Comparison of ENCODE assay signal across 33 cellular contexts in genomic region chr1:29186707-29187106, GRCh38. TPM values are rescaled to one million over a fixed set of nuclear protein-coding genes. Genes with fewer than 3 reads are reported as not detected.
DNase-seq lines count a peak whose midpoint lies in the region; ATAC-seq, FAIRE-seq and TF ChIP-seq lines count a peak whose summit lies in the region.
"Had no signal": no experiment of that assay in that cellular context is flagged by ENCODE, and none has a peak within 500 bp of the region (broad histone marks: within the 10 kb centered on the region; RNA-seq: fewer than 3 reads in every experiment).

No MANE protein-coding gene starts in this region.

- no peak for TF ChIP-seq POLR2A in HepG2 (IDR thresholded peaks at IDR 0.05; ENCODE audit: insufficient read depth in 1 of 2, low read depth in 2 of 2, low read length in 2 of 2)
- no peak for TF ChIP-seq POLR2A in ovary (IDR thresholded peaks at IDR 0.05)

- H3K9me3 Mint-ChIP-seq in H9 (peaks cover 0 to 5% of the 10 kb centered on the region in 2 experiments; a peak in 3 of 5 replicates), WTC11 (peaks cover 5% of the 10 kb centered on the region)
- H3K9me3 Mint-ChIP-seq: activated CD4-positive, alpha-beta memory T cell treated with anti-CD3 and anti-CD28 coated beads, Interleukin-2, amount 10 ng/mL, durations not matched to agents 7 days and 5 days had no signal

- H3K23me2 ChIP-seq in H9 (ENCODE audit: insufficient read length, low read depth, low read length, poor library complexity, severe bottlenecking) = no peaks in the 10 kb centered on the region

- FAIRE-seq in HepG2 (lab: Jason Lieb, UNC) = no peak
- FAIRE-seq: astrocyte, pancreas, RCC 7860, TTC549 had no signal

- ATAC-seq in WTC11 (peak; percentile 41), HepG2 (no peak)
- ATAC-seq: activated CD4-positive, CD25-positive, alpha-beta regulatory T cell treated with anti-CD3 and anti-CD28 coated beads, Interleukin-2, amount 50 U/mL, for 24 hours; foreskin keratinocyte; heart right ventricle; naive thymus-derived CD8-positive, alpha-beta T cell; pancreas had no signal

- no peak overlapping the region for H4K5ac ChIP-seq in H9 (ENCODE audit: insufficient read length, low read depth, low read length)

- no peak for TF ChIP-seq EP300 in HepG2 (IDR thresholded peaks at IDR 0.05; ENCODE audit: low read depth in 2 of 2, low read length in 2 of 2)
- TF ChIP-seq EP300 in HepG2 (CRISPR knock-in tag; IDR thresholded peaks at IDR 0.05; ENCODE audit: borderline replicate concordance) = no peak
- no peak for TF ChIP-seq EP300 in ovary (IDR thresholded peaks at IDR 0.05)

- H2BK5ac ChIP-seq in H9 (ENCODE audit: insufficient read length, low read length) = no peak overlapping the region

- H3K4me3 ChIP-seq in HepG2 (replicated peaks in 1 of 3; ENCODE audit: insufficient read depth in 1 of 3, low read depth in 2 of 3, low read length in 3 of 3) = no peak overlapping the region
- H3K4me3 ChIP-seq in smooth muscle cell = no peak overlapping the region
- H3K4me3 ChIP-seq in ovary = no peak overlapping the region
- H3K4me3 ChIP-seq: esophagus muscularis mucosa, heart right ventricle, left ventricle myocardium inferior, pancreas, spleen, transverse colon had no signal

- H3K4me1 ChIP-seq in H9 (ENCODE audit: insufficient read depth, low read length) = peaks cover 5% of the 10 kb centered on the region; the same call in 1 of the 2 replicates
- H3K4me1 ChIP-seq in HepG2 (ENCODE audit: insufficient read depth, low read length) = peaks cover 35% of the 10 kb centered on the region
- peaks cover 3% of the 10 kb centered on the region for H3K4me1 ChIP-seq in smooth muscle cell (ENCODE audit: low read depth)
- no peaks in the 10 kb centered on the region for H3K4me1 ChIP-seq in ovary (ENCODE audit: insufficient read depth)

- H3K18ac ChIP-seq in H9 (ENCODE audit: insufficient read length, low read depth, low read length) = no peak overlapping the region

- no peak overlapping the region for H3K14ac ChIP-seq in H9 (ENCODE audit: insufficient read depth, low read length)

- H2BK15ac ChIP-seq in H9 (ENCODE audit: low read depth, low read length) = no peak overlapping the region

- no peak overlapping the region for H2AK5ac ChIP-seq in H9 (ENCODE audit: insufficient read length, low read length)

- no CpG with 5 or more reads among the region's 1 CpG for WGBS in H9 (ENCODE audit: extremely low coverage, insufficient read length, low lambda C conversion rate)
- WGBS in HepG2 (ENCODE audit: low lambda C conversion rate) = 33% methylated on average over 1 of the region's 1 CpG
- 77% methylated on average over 1 of the region's 1 CpG for WGBS in smooth muscle cell (ENCODE audit: low lambda C conversion rate)
- WGBS in ovary, 3 donors = 75 to 96% (median 82%) methylated on average over 1 of the region's 1 CpG

- H3K36me3 Mint-ChIP-seq in H9 (ENCODE audit: insufficient read depth in 1 of 3, low read depth in 3 of 3) (peaks cover 6 to 7% (median 6%) of the 10 kb centered on the region in 3 experiments; a peak in 6 of 7 replicates), WTC11 (peaks cover 9% of the 10 kb centered on the region)

- H3K27me3 Mint-ChIP-seq in H9 (ENCODE audit: low read depth) (no peaks in the 10 kb centered on the region), WTC11 (ENCODE audit: low read depth) (no peaks in the 10 kb centered on the region)
- H3K27me3 Mint-ChIP-seq: activated CD4-positive, alpha-beta memory T cell treated with anti-CD3 and anti-CD28 coated beads, Interleukin-2, amount 10 ng/mL, durations not matched to agents 7 days and 5 days; naive thymus-derived CD8-positive, alpha-beta T cell had no signal

- intact Hi-C loops in HepG2 (cut with micrococcal nuclease; ENCODE audit: unreplicated experiment) = loop anchor here (10.0 kb wide), 1 partner anchor 542 kb away; the partner anchor contains the start of genes RNU11 and TAF12
- intact Hi-C loops in ovary (cut with DNase I) = no loop called here

- TF ChIP-seq RAD21 in HepG2 (CRISPR knock-in tag; IDR thresholded peaks at IDR 0.05) = no peak

- in situ Hi-C loops in HepG2 (cut with HindIII; ENCODE audit: extremely low pct_ligation_motif_present, low pct_unique_long_range_greater_than_20kb) = no loop called here

- H4K20me1 ChIP-seq in H9 (ENCODE audit: control insufficient read depth, insufficient read depth, insufficient read length) (no peaks in the 10 kb centered on the region), HepG2 (ENCODE audit: insufficient read depth, low read length) (no peaks in the 10 kb centered on the region), smooth muscle cell (ENCODE audit: low read depth) (no peaks in the 10 kb centered on the region)

- H3K4ac ChIP-seq in H9 (ENCODE audit: low read depth, low read length) = no peak overlapping the region

- H3K79me1 ChIP-seq in H9 (ENCODE audit: insufficient read depth, low read depth, low read length, poor library complexity, severe bottlenecking) = no peaks in the 10 kb centered on the region

- no peak overlapping the region for H4K91ac ChIP-seq in H9 (ENCODE audit: insufficient read length, low read depth, low read length)

- H3K23ac ChIP-seq in H9 (ENCODE audit: insufficient read length, low read depth, low read length) = no peak overlapping the region

- BruUV-seq in HepG2 (replicated peaks; lab: Mats Ljungman, UMichigan) = no TSS peak

- POLR2A ChIA-PET in WTC11 (lab: Charles Lee) (interaction anchor here (1.0 kb wide), 1 partner anchor 273 kb away, joined by 4 read pairs; the partner anchor contains the start of gene EPB41), HepG2 (lab: Yijun Ruan, JAX) (interaction anchor here (0.6 to 1.6 kb wide), 10 partner anchors 8 to 305 kb away, joined by 3 to 10 read pairs (median 3); partner anchors contain the start of genes EPB41 and TMEM200B)

- DNase-seq in H9 = peak; percentile 80
- peak; percentile 23 for DNase-seq in WTC11 (ENCODE audit: low spot score)
- DNase-seq in HepG2 (ENCODE audit: low spot score) = no peak
- no peak for DNase-seq in smooth muscle cell (lab: John Stamatoyannopoulos, UW; ENCODE audit: unreplicated experiment)
- DNase-seq in activated naive CD4-positive, alpha-beta T cell treated with anti-CD3 and anti-CD28 coated beads, Interleukin-2, amount 50 U/mL, for 16 hours = no peak
- no peak for DNase-seq in NCI-H128 (lab: John Stamatoyannopoulos, UW; ENCODE audit: unreplicated experiment)
- no peak for DNase-seq in ovary
- DNase-seq: activated CD4-positive, alpha-beta memory T cell treated with anti-CD3 and anti-CD28 coated beads, Interleukin-2, amount 10 ng/mL, durations not matched to agents 7 days and 5 days; activated gamma-delta T cell; C1 segment of cervical spinal cord; COR-L47; cortex of kidney; DMS79; GF-D8; heart right ventricle; left ventricle myocardium inferior; midbrain; naive thymus-derived CD8-positive, alpha-beta T cell; NCI-H1092; NCI-H187; NCI-H526 treated with DMSO at 0.1 percent for 48 hours; pancreas; spleen; stimulated activated CD4-positive, alpha-beta T cell treated with anti-CD3 and anti-CD28 coated beads, Interleukin-2, amount 100 ng/mL, for 48 hours; T-helper 1 cell; transverse colon had no signal

- H3K9ac ChIP-seq in H9 (ENCODE audit: extremely low read depth, insufficient read length, low read length) (no peak overlapping the region), HepG2 (ENCODE audit: insufficient read depth, low read depth, low read length) (peak overlapping the region; percentile 45), smooth muscle cell (ENCODE audit: low read depth) (no peak overlapping the region)

- H2BK12ac ChIP-seq in H9 (ENCODE audit: insufficient read length, low read depth, low read length) = no peak overlapping the region

- CTCF ChIA-PET in WTC11 (lab: Charles Lee) = interaction anchor here (1.0 to 2.4 kb wide), 6 partner anchors 10 to 450 kb away, joined by 3 to 30 read pairs (median 6); partner anchors contain the start of gene YTHDF2
- CTCF ChIA-PET in HepG2 (lab: Yijun Ruan, JAX; ENCODE audit: low intra/inter-chr PET ratio, low total read pairs) = no interaction called here

- H3K27me3 ChIP-seq in H9 (ENCODE audit: insufficient read depth, low read length) = no peaks in the 10 kb centered on the region
- H3K27me3 ChIP-seq in HepG2 (ENCODE audit: control insufficient read depth in 1 of 2, insufficient read depth in 2 of 2, low read length in 2 of 2) = no peaks in the 10 kb centered on the region
- no peaks in the 10 kb centered on the region for H3K27me3 ChIP-seq in smooth muscle cell (ENCODE audit: low read depth)
- H3K27me3 ChIP-seq in ovary = no peaks in the 10 kb centered on the region
- H3K27me3 ChIP-seq: esophagus muscularis mucosa, foreskin keratinocyte, heart right ventricle, pancreas, spleen, transverse colon had no signal

- no peaks in the 10 kb centered on the region for H3K36me3 ChIP-seq in HepG2 (replicated peaks in 1 of 2; ENCODE audit: control insufficient read depth in 1 of 2, insufficient read depth in 2 of 2, low read length in 2 of 2)
- H3K36me3 ChIP-seq in smooth muscle cell (ENCODE audit: low read depth) = no peaks in the 10 kb centered on the region
- H3K36me3 ChIP-seq in ovary = no peaks in the 10 kb centered on the region
- H3K36me3 ChIP-seq: esophagus muscularis mucosa, left ventricle myocardium inferior, pancreas, spleen, transverse colon had no signal

- H2BK20ac ChIP-seq in H9 (ENCODE audit: low read depth, low read length, poor library complexity, severe bottlenecking) = no peak overlapping the region

- no peak for TF ChIP-seq CTCF in H9 (conservative IDR thresholded peaks at IDR 0.05)
- TF ChIP-seq CTCF in WTC11 (IDR thresholded peaks at IDR 0.05) = no peak
- no peak for TF ChIP-seq CTCF in HepG2 (CRISPR knock-in tag; IDR thresholded peaks at IDR 0.05)
- TF ChIP-seq CTCF in smooth muscle cell (IDR thresholded peaks at IDR 0.05; ENCODE audit: borderline replicate concordance, insufficient read depth, poor library complexity, severe bottlenecking) = no peak
- TF ChIP-seq CTCF in ovary (IDR thresholded peaks at IDR 0.05) = no peak

- H2BK120ac ChIP-seq in H9 (ENCODE audit: low read depth, low read length, poor library complexity, severe bottlenecking) = no peak overlapping the region

- peak overlapping the region; percentile 41 for H3K27ac ChIP-seq in H9 (ENCODE audit: insufficient read length, low read depth, low read length)
- H3K27ac ChIP-seq in HepG2 (ENCODE audit: extremely low read length, insufficient read depth, low read length) = peak overlapping the region; percentile 76
- peak overlapping the region; percentile 19 for H3K27ac ChIP-seq in smooth muscle cell (ENCODE audit: low read depth)
- no peak overlapping the region for H3K27ac ChIP-seq in ovary
- H3K27ac ChIP-seq: esophagus muscularis mucosa, foreskin keratinocyte, heart right ventricle, HL-60, left ventricle myocardium inferior, pancreas, spleen, transverse colon had no signal

- H3F3A ChIP-seq in smooth muscle cell (ENCODE audit: low read depth) = peaks cover 3% of the 10 kb centered on the region

- peaks cover 24 to 26% of the 10 kb centered on the region in 2 experiments for H3K4me1 Mint-ChIP-seq in H9
- peaks cover 46% of the 10 kb centered on the region for H3K4me1 Mint-ChIP-seq in WTC11

- H3T11ph ChIP-seq in H9 (ENCODE audit: low read length) = no peak overlapping the region

- no peak overlapping the region for H2AFZ ChIP-seq in H9 (ENCODE audit: low read length)
- H2AFZ ChIP-seq in HepG2 (ENCODE audit: low read length) = peak overlapping the region; percentile 62
- no peak overlapping the region for H2AFZ ChIP-seq in smooth muscle cell (ENCODE audit: low read depth)

- H3K4me2 ChIP-seq in H9 (ENCODE audit: insufficient read depth, insufficient read length, low read length) (peak overlapping the region; percentile 4), HepG2 (ENCODE audit: low read depth, low read length) (peak overlapping the region; percentile 64), smooth muscle cell (no peak overlapping the region)

- peak overlapping the region in 1 of 2 experiments; percentile 32; a peak in 1 of 5 replicates for H3K4me3 Mint-ChIP-seq in H9
- peak overlapping the region; percentile 24 for H3K4me3 Mint-ChIP-seq in WTC11
- H3K4me3 Mint-ChIP-seq: activated CD4-positive, alpha-beta memory T cell treated with anti-CD3 and anti-CD28 coated beads, Interleukin-2, amount 10 ng/mL, durations not matched to agents 7 days and 5 days; naive thymus-derived CD8-positive, alpha-beta T cell had no signal

- peak overlapping the region; percentile 47 to 99 (median 93) for H3K27ac Mint-ChIP-seq in H9
- H3K27ac Mint-ChIP-seq in WTC11 = peak overlapping the region; percentile 98
- H3K27ac Mint-ChIP-seq: activated CD4-positive, alpha-beta memory T cell treated with anti-CD3 and anti-CD28 coated beads, Interleukin-2, amount 10 ng/mL, durations not matched to agents 7 days and 5 days had no signal

- H3K56ac ChIP-seq in H9 (ENCODE audit: insufficient read length, low read depth, low read length) = no peak overlapping the region

- H4K8ac ChIP-seq in H9 (replicated peaks; ENCODE audit: insufficient read length, low read depth, low read length) = no peak overlapping the region

- H3K9me3 ChIP-seq in H9 (ENCODE audit: control insufficient read depth, low read depth, low read length) = no peaks in the 10 kb centered on the region
- no peaks in the 10 kb centered on the region for H3K9me3 ChIP-seq in HepG2 (ENCODE audit: low read length)
- H3K9me3 ChIP-seq in smooth muscle cell (replicated peaks; ENCODE audit: low read depth) = no peaks in the 10 kb centered on the region
- no peaks in the 10 kb centered on the region for H3K9me3 ChIP-seq in ovary
- H3K9me3 ChIP-seq: esophagus muscularis mucosa, heart right ventricle, left ventricle myocardium inferior, pancreas, spleen, transverse colon had no signal

- H3K79me2 ChIP-seq in H9 (ENCODE audit: insufficient read depth, low read length) (no peaks in the 10 kb centered on the region), HepG2 (ENCODE audit: insufficient read depth, low read length) (no peaks in the 10 kb centered on the region), smooth muscle cell (ENCODE audit: low read depth) (no peaks in the 10 kb centered on the region)

RNA-seq across cellular contexts. Expression of gene SRSF4, which starts 5.0 kb away (rescaled TPM):
- total RNA-seq in H9 (2021) = 89.8 and 90.6 TPM in 2 replicates
- 93.8 to 99.9 TPM (median 94.7 TPM) in 3 replicates for total RNA-seq in WTC11 (2021)
- 43.3 and 50.9 TPM in 2 replicates for total RNA-seq in HepG2 (2016; rRNA removed; fragmentation: Illumina TruSeq; extraction: Trizol)
- 16.9 and 18.2 TPM in 2 replicates for total RNA-seq in HepG2 (2016; cell fraction: cytosol; rRNA removed; fragmentation: Illumina TruSeq; extraction: Trizol; ENCODE audit: low read depth)
- 37.8 and 52.5 TPM in 2 replicates for total RNA-seq in HepG2 (2016; cell fraction: insoluble cytoplasmic fraction; rRNA removed; fragmentation: Illumina TruSeq; extraction: Trizol)
- total RNA-seq in HepG2 (2016; cell fraction: membrane; rRNA removed; fragmentation: Illumina TruSeq; extraction: Trizol) = 21.7 and 23.1 TPM in 2 replicates
- 41.4 and 44.1 TPM in 2 replicates for total RNA-seq in HepG2 (2016; cell fraction: nucleus; rRNA removed; fragmentation: Illumina TruSeq; extraction: Trizol)
- 37.7 and 39.5 TPM in 2 replicates for polyA plus RNA-seq in HepG2 (2011; rRNA removed)
- polyA plus RNA-seq in HepG2 (2011; cell fraction: cytosol; rRNA removed) = 28.7 and 37.6 TPM in 2 replicates
- 63.6 and 88.4 TPM in 2 replicates for polyA plus RNA-seq in HepG2 (2011; cell fraction: nucleus; rRNA removed)
- 47.7 and 72.7 TPM in 2 replicates for polyA plus RNA-seq in HepG2 (2012)
- polyA plus RNA-seq in HepG2 (2016; cell fraction: cytosol; fragmentation: Illumina TruSeq; extraction: Trizol; ENCODE audit: low read depth) = 5.4 and 6.5 TPM in 2 replicates
- polyA plus RNA-seq in HepG2 (2016; cell fraction: insoluble cytoplasmic fraction; fragmentation: Illumina TruSeq; extraction: Trizol; ENCODE audit: low read depth) = 69.2 and 77.8 TPM in 2 replicates
- 13.8 and 15.1 TPM in 2 replicates for polyA plus RNA-seq in HepG2 (2016; cell fraction: membrane; fragmentation: Illumina TruSeq; extraction: Trizol; ENCODE audit: low read depth)
- polyA plus RNA-seq in HepG2 (2016; cell fraction: nucleus; fragmentation: Illumina TruSeq; extraction: Trizol; ENCODE audit: insufficient read depth, low read depth) = 159 and 173 TPM in 2 replicates
- 13.5 and 27.4 TPM in 2 replicates for polyA minus RNA-seq in HepG2 (2011; rRNA and poly(A)+ RNA removed; ENCODE audit: low replicate concordance)
- 14.2 and 17.5 TPM in 2 replicates for polyA minus RNA-seq in HepG2 (2011; cell fraction: cytosol; rRNA and poly(A)+ RNA removed)
- polyA minus RNA-seq in HepG2 (2011; cell fraction: nucleus; rRNA and poly(A)+ RNA removed) = 56.5 and 56.9 TPM in 2 replicates
- total RNA-seq in smooth muscle cell = 50.1 and 53.9 TPM in 2 replicates
- 92.5 and 98.7 TPM in 2 replicates for polyA plus RNA-seq in smooth muscle cell
- total RNA-seq in ovary = 100 to 1,000 TPM in 1 of 7 donors, 10 to 100 TPM in 6; 55.2 to 111 (median 88.2) TPM
- 100 to 1,000 TPM in 1 of 2 donors, 10 to 100 TPM in 1; 70.5 to 135 TPM for polyA plus RNA-seq in ovary

RNA-seq across cellular contexts. Expression of gene MECR, which starts 44.0 kb away (rescaled TPM):
- total RNA-seq in H9 (2021) = 25.8 and 30.9 TPM in 2 replicates
- 37.6 to 44.2 TPM (median 43.0 TPM) in 3 replicates for total RNA-seq in WTC11 (2021)
- 21.2 and 24.9 TPM in 2 replicates for total RNA-seq in HepG2 (2016; rRNA removed; fragmentation: Illumina TruSeq; extraction: Trizol)
- 40.7 and 49.2 TPM in 2 replicates for total RNA-seq in HepG2 (2016; cell fraction: cytosol; rRNA removed; fragmentation: Illumina TruSeq; extraction: Trizol; ENCODE audit: low read depth)
- 18.4 and 19.7 TPM in 2 replicates for total RNA-seq in HepG2 (2016; cell fraction: insoluble cytoplasmic fraction; rRNA removed; fragmentation: Illumina TruSeq; extraction: Trizol)
- 43.7 and 46.5 TPM in 2 replicates for total RNA-seq in HepG2 (2016; cell fraction: membrane; rRNA removed; fragmentation: Illumina TruSeq; extraction: Trizol)
- 20.0 and 20.4 TPM in 2 replicates for total RNA-seq in HepG2 (2016; cell fraction: nucleus; rRNA removed; fragmentation: Illumina TruSeq; extraction: Trizol)
- polyA plus RNA-seq in HepG2 (2011; rRNA removed) = 18.8 and 19.0 TPM in 2 replicates
- 13.7 and 17.3 TPM in 2 replicates for polyA plus RNA-seq in HepG2 (2011; cell fraction: cytosol; rRNA removed)
- 21.4 and 26.7 TPM in 2 replicates for polyA plus RNA-seq in HepG2 (2011; cell fraction: nucleus; rRNA removed)
- polyA plus RNA-seq in HepG2 (2012) = 12.7 and 17.0 TPM in 2 replicates
- polyA plus RNA-seq in HepG2 (2016; cell fraction: cytosol; fragmentation: Illumina TruSeq; extraction: Trizol; ENCODE audit: low read depth) = 61.3 and 62.7 TPM in 2 replicates
- 17.8 and 18.6 TPM in 2 replicates for polyA plus RNA-seq in HepG2 (2016; cell fraction: insoluble cytoplasmic fraction; fragmentation: Illumina TruSeq; extraction: Trizol; ENCODE audit: low read depth)
- 46.4 and 47.2 TPM in 2 replicates for polyA plus RNA-seq in HepG2 (2016; cell fraction: membrane; fragmentation: Illumina TruSeq; extraction: Trizol; ENCODE audit: low read depth)
- polyA plus RNA-seq in HepG2 (2016; cell fraction: nucleus; fragmentation: Illumina TruSeq; extraction: Trizol; ENCODE audit: insufficient read depth, low read depth) = 28.0 and 30.8 TPM in 2 replicates
- polyA minus RNA-seq in HepG2 (2011; rRNA and poly(A)+ RNA removed; ENCODE audit: low replicate concordance) = 26.2 and 47.2 TPM in 2 replicates
- polyA minus RNA-seq in HepG2 (2011; cell fraction: cytosol; rRNA and poly(A)+ RNA removed) = 8.0 and 9.2 TPM in 2 replicates
- polyA minus RNA-seq in HepG2 (2011; cell fraction: nucleus; rRNA and poly(A)+ RNA removed) = 22.4 and 23.0 TPM in 2 replicates
- 11.6 and 17.7 TPM in 2 replicates for total RNA-seq in smooth muscle cell
- polyA plus RNA-seq in smooth muscle cell = 39.8 and 43.8 TPM in 2 replicates
- 10 to 100 TPM; 11.9 to 33.9 (median 21.6) TPM for total RNA-seq in ovary
- polyA plus RNA-seq in ovary = 10 to 100 TPM; 16.2 to 16.3 TPM

RNA-seq across cellular contexts. Expression of gene PTPRU, which starts 49.6 kb away (rescaled TPM):
- 45.0 and 45.5 TPM in 2 replicates for total RNA-seq in H9 (2021)
- 60.8 to 75.4 TPM (median 68.2 TPM) in 3 replicates for total RNA-seq in WTC11 (2021)
- total RNA-seq in HepG2 (2016; rRNA removed; fragmentation: Illumina TruSeq; extraction: Trizol) = 11.0 and 21.6 TPM in 2 replicates
- total RNA-seq in HepG2 (2016; cell fraction: cytosol; rRNA removed; fragmentation: Illumina TruSeq; extraction: Trizol; ENCODE audit: low read depth) = 3.9 and 4.0 TPM in 2 replicates
- 9.4 and 20.9 TPM in 2 replicates for total RNA-seq in HepG2 (2016; cell fraction: insoluble cytoplasmic fraction; rRNA removed; fragmentation: Illumina TruSeq; extraction: Trizol)
- 14.5 and 15.1 TPM in 2 replicates for total RNA-seq in HepG2 (2016; cell fraction: membrane; rRNA removed; fragmentation: Illumina TruSeq; extraction: Trizol)
- 20.3 and 29.1 TPM in 2 replicates for total RNA-seq in HepG2 (2016; cell fraction: nucleus; rRNA removed; fragmentation: Illumina TruSeq; extraction: Trizol)
- 22.3 and 27.8 TPM in 2 replicates for polyA plus RNA-seq in HepG2 (2011; rRNA removed)
- polyA plus RNA-seq in HepG2 (2011; cell fraction: cytosol; rRNA removed) = 16.2 and 24.5 TPM in 2 replicates
- 56.1 and 65.4 TPM in 2 replicates for polyA plus RNA-seq in HepG2 (2011; cell fraction: nucleus; rRNA removed)
- polyA plus RNA-seq in HepG2 (2012) = 12.1 and 22.3 TPM in 2 replicates
- 1.8 and 2.3 TPM in 2 replicates for polyA plus RNA-seq in HepG2 (2016; cell fraction: cytosol; fragmentation: Illumina TruSeq; extraction: Trizol; ENCODE audit: low read depth)
- polyA plus RNA-seq in HepG2 (2016; cell fraction: insoluble cytoplasmic fraction; fragmentation: Illumina TruSeq; extraction: Trizol; ENCODE audit: low read depth) = 9.7 and 12.0 TPM in 2 replicates
- 6.6 and 8.7 TPM in 2 replicates for polyA plus RNA-seq in HepG2 (2016; cell fraction: membrane; fragmentation: Illumina TruSeq; extraction: Trizol; ENCODE audit: low read depth)
- polyA plus RNA-seq in HepG2 (2016; cell fraction: nucleus; fragmentation: Illumina TruSeq; extraction: Trizol; ENCODE audit: insufficient read depth, low read depth) = 46.5 and 51.1 TPM in 2 replicates
- 28.3 and 104 TPM in 2 replicates for polyA minus RNA-seq in HepG2 (2011; rRNA and poly(A)+ RNA removed; ENCODE audit: low replicate concordance)
- 33.6 and 37.1 TPM in 2 replicates for polyA minus RNA-seq in HepG2 (2011; cell fraction: cytosol; rRNA and poly(A)+ RNA removed)
- 18.0 and 19.9 TPM in 2 replicates for polyA minus RNA-seq in HepG2 (2011; cell fraction: nucleus; rRNA and poly(A)+ RNA removed)
- 43.6 and 67.8 TPM in 2 replicates for total RNA-seq in smooth muscle cell
- 39.8 and 41.1 TPM in 2 replicates for polyA plus RNA-seq in smooth muscle cell
- 10 to 100 TPM; 19.5 to 45.2 (median 35.2) TPM for total RNA-seq in ovary
- polyA plus RNA-seq in ovary = 10 to 100 TPM in 1 of 2 donors, 1 to 10 TPM in 1; 2.9 to 16.2 TPM
- total RNA-seq: naive thymus-derived CD8-positive, alpha-beta T cell had no signal

Comparison
In these comparisons a context has a peak if more than half of its experiments do, and no peak if none do; other contexts are left out.
1. DNase-seq: peak in H9 (single experiment) and WTC11 (single experiment); none in HepG2 (single experiment), smooth muscle cell (single experiment), activated naive CD4-positive, alpha-beta T cell treated with anti-CD3 and anti-CD28 coated beads, Interleukin-2, amount 50 U/mL, for 16 hours (single experiment), NCI-H128 (single experiment) and ovary (0 of 5).
2. H3K27ac ChIP-seq: peak in H9 (single experiment), HepG2 (single experiment) and smooth muscle cell (single experiment); none in ovary (0 of 2).